8 cellular contexts compared by ENCODE assay signal in genomic region chr11:119323532-119324033, GRCh38. TPM values are rescaled to one million over a fixed set of nuclear protein-coding genes. Genes with fewer than 3 reads are reported as not detected.
DNase-seq lines count a peak whose midpoint lies in the region; ATAC-seq and TF ChIP-seq lines count a peak whose summit lies in the region.

No MANE protein-coding gene starts in this region.

- TF ChIP-seq EP300 in suprapubic skin (IDR thresholded peaks at IDR 0.05) = no peak

- no peak overlapping the region for H3K27ac Mint-ChIP-seq in neural crest cell (ENCODE audit: unreplicated experiment)

- peak overlapping the region; percentile 42 for H3K4me3 Mint-ChIP-seq in neural crest cell

- H3K9me3 ChIP-seq in OCI-LY3 (ENCODE audit: insufficient read depth, low read length) = no peaks in the 10 kb centered on the region
- H3K9me3 ChIP-seq in esophagus squamous epithelium = no peaks in the 10 kb centered on the region
- no peaks in the 10 kb centered on the region for H3K9me3 ChIP-seq in suprapubic skin

- H3K4me2 ChIP-seq in OCI-LY3 (ENCODE audit: low read length) = peak overlapping the region; percentile 59

- no peak for TF ChIP-seq POLR2A in esophagus squamous epithelium (IDR thresholded peaks at IDR 0.05)
- TF ChIP-seq POLR2A in suprapubic skin (IDR thresholded peaks at IDR 0.05) = no peak

- no peaks in the 10 kb centered on the region for H4K20me1 ChIP-seq in OCI-LY3 (ENCODE audit: insufficient read depth, low read length)

- H3K4me3 ChIP-seq in OCI-LY3 (ENCODE audit: low read length) = no peak overlapping the region
- no peak overlapping the region for H3K4me3 ChIP-seq in esophagus squamous epithelium
- H3K4me3 ChIP-seq in suprapubic skin = no peak overlapping the region

- peaks cover 3% of the 10 kb centered on the region for H3K27me3 Mint-ChIP-seq in neural crest cell (ENCODE audit: low read depth)

- no peaks in the 10 kb centered on the region for H3K79me2 ChIP-seq in OCI-LY3 (ENCODE audit: low read length)

- H3K36me3 ChIP-seq in OCI-LY3 (replicated peaks; ENCODE audit: low read depth, low read length) (no peaks in the 10 kb centered on the region), esophagus squamous epithelium (no peaks in the 10 kb centered on the region), suprapubic skin (no peaks in the 10 kb centered on the region)

- H3K27ac ChIP-seq in C4-2B (no peak overlapping the region), OCI-LY3 (ENCODE audit: low read length) (no peak overlapping the region), esophagus squamous epithelium (peak overlapping the region in 1 of 4 donors; percentile 7), suprapubic skin (no peak overlapping the region)

- peaks cover 37% of the 10 kb centered on the region for H3K4me1 Mint-ChIP-seq in neural crest cell

- WGBS in esophagus squamous epithelium, 2 donors = 16 to 18% methylated on average over 8 of the region's 8 CpGs
- WGBS in suprapubic skin = 18% methylated on average over 8 of the region's 8 CpGs

- no peak overlapping the region for H3K9ac ChIP-seq in OCI-LY3 (ENCODE audit: low read length)

- DNase-seq in HK-2 (ENCODE audit: unreplicated experiment) (peak; percentile 70), activated T-cell treated with anti-CD3 and anti-CD28 coated beads for 4 hours (peak; percentile 77), esophagus squamous epithelium (lab: John Stamatoyannopoulos, UW) (no peak), neural crest cell (ENCODE audit: low read depth, low spot score) (peak; percentile 90), suprapubic skin (ENCODE audit: low spot score in 2 of 2) (peak; percentile 84 to 85)

- intact Hi-C loops in esophagus squamous epithelium (cut with DNase I) = loop anchor here (5.0 kb wide), 1 partner anchor 116 kb away; the partner anchor contains the start of gene CBL

- H3K9me3 Mint-ChIP-seq in neural crest cell = no peaks in the 10 kb centered on the region

- no peak for ATAC-seq in HG02981 (IDR thresholded peaks at IDR 0.05; ENCODE audit: unreplicated experiment)

- no peak overlapping the region; the same call in 1 of the 2 replicates for H2AFZ ChIP-seq in OCI-LY3 (ENCODE audit: low read depth, low read length)

- H3K27me3 ChIP-seq in OCI-LY3 (ENCODE audit: low read depth, low read length) = no peaks in the 10 kb centered on the region
- peaks cover 0 to 5% (median 0%) of the 10 kb centered on the region in 4 donors for H3K27me3 ChIP-seq in esophagus squamous epithelium
- peaks cover 8% of the 10 kb centered on the region for H3K27me3 ChIP-seq in suprapubic skin

- peaks cover 35% of the 10 kb centered on the region for H3K4me1 ChIP-seq in OCI-LY3 (ENCODE audit: low read length)
- peaks cover 19 to 41% (median 32%) of the 10 kb centered on the region in 3 donors for H3K4me1 ChIP-seq in esophagus squamous epithelium
- H3K4me1 ChIP-seq in suprapubic skin = peaks cover 33% of the 10 kb centered on the region

- peak; percentile 91 for TF ChIP-seq CTCF in C4-2B (conservative IDR thresholded peaks at IDR 0.05)
- TF ChIP-seq CTCF in OCI-LY3 (IDR thresholded peaks at IDR 0.05; ENCODE audit: low read depth, low read length) = peak; percentile 87
- peak; percentile 42 to 90 (median 71) for TF ChIP-seq CTCF in esophagus squamous epithelium (IDR thresholded peaks at IDR 0.05)
- TF ChIP-seq CTCF in neural crest cell (conservative IDR thresholded peaks at IDR 0.05) = peak; percentile 84
- TF ChIP-seq CTCF in suprapubic skin (IDR thresholded peaks at IDR 0.05) = peak; percentile 47 to 75

- H3K36me3 Mint-ChIP-seq in neural crest cell (ENCODE audit: low read depth) = no peaks in the 10 kb centered on the region

RNA-seq across cellular contexts. Expression of gene MCAM, which starts 6.7 kb away (rescaled TPM):
- total RNA-seq in esophagus squamous epithelium (100 to 1,000 TPM in 2 of 4 donors, 10 to 100 TPM in 2; 20.8 to 169 (median 80.9) TPM), neural crest cell (61.6 and 66.7 TPM in 2 replicates), suprapubic skin (100 to 1,000 TPM; 104 to 163 (median 124) TPM)

RNA-seq across cellular contexts. Expression of gene RNF26, which starts 10.7 kb away (rescaled TPM):
- total RNA-seq in esophagus squamous epithelium (10 to 100 TPM; 10.5 to 17.9 (median 12.2) TPM), neural crest cell (47.9 and 51.8 TPM in 2 replicates), suprapubic skin (10 to 100 TPM; 13.3 to 21.4 (median 15.4) TPM)

RNA-seq across cellular contexts. Expression of gene C1QTNF5, which starts 17.1 kb away (rescaled TPM):
- 10 to 100 TPM in 2 of 4 donors, 1 to 10 TPM in 2; 5.3 to 18.8 (median 10.3) TPM for total RNA-seq in esophagus squamous epithelium
- 1.9 and 2.1 TPM in 2 replicates for total RNA-seq in neural crest cell
- total RNA-seq in suprapubic skin = 1 to 10 TPM; 3.7 to 9.8 (median 4.9) TPM

RNA-seq across cellular contexts. Expression of gene MFRP, which starts 22.9 kb away (rescaled TPM):
- total RNA-seq in esophagus squamous epithelium = not detected
- total RNA-seq in neural crest cell = not detected in 2 replicates
- under 1 TPM in 1 of 4 donors, not detected in 3; 0.11 TPM for total RNA-seq in suprapubic skin

RNA-seq across cellular contexts. Expression of gene USP2, which starts 57.9 kb away (rescaled TPM):
- total RNA-seq in esophagus squamous epithelium (1 to 10 TPM; 1.9 to 9.6 (median 4.8) TPM), neural crest cell (3.4 and 3.7 TPM in 2 replicates), suprapubic skin (10 to 100 TPM in 3 of 4 donors, 1 to 10 TPM in 1; 5.9 to 25.4 (median 15.2) TPM)
